Comparison of ENCODE assay signal across 8 cellular contexts in genomic region chr3:148990211-148990610, GRCh38. TPM values are rescaled to one million over a fixed set of nuclear protein-coding genes. Genes with fewer than 3 reads are reported as not detected.
A peak's percentile ranks its signal among the peaks of the same experiment; 100 is the strongest.
DNase-seq lines count a peak whose midpoint lies in the region; ATAC-seq and TF ChIP-seq lines count a peak whose summit lies in the region.

No MANE protein-coding gene starts in this region.

- peak overlapping the region; percentile 33 for H3K27ac Mint-ChIP-seq in activated naive CD4-positive, alpha-beta T cell treated with anti-CD3 and anti-CD28 coated beads for 36 hours

- H3K36me3 Mint-ChIP-seq in activated naive CD4-positive, alpha-beta T cell treated with anti-CD3 and anti-CD28 coated beads for 36 hours (ENCODE audit: low read depth) = peaks cover 1% of the 10 kb centered on the region

- H3K4me1 ChIP-seq in ascending aorta = peaks cover 5 to 13% of the 10 kb centered on the region in 2 donors
- H3K4me1 ChIP-seq in transverse colon = peaks cover 0 to 25% (median 13%) of the 10 kb centered on the region in 4 donors

- H3K27me3 ChIP-seq in ascending aorta = no peaks in the 10 kb centered on the region
- H3K27me3 ChIP-seq in transverse colon = no peaks in the 10 kb centered on the region
- H3K27me3 ChIP-seq in MG63 = no peaks in the 10 kb centered on the region

- no peak overlapping the region for H3K4me3 Mint-ChIP-seq in activated naive CD4-positive, alpha-beta T cell treated with anti-CD3 and anti-CD28 coated beads for 36 hours

- TF ChIP-seq POLR2A in transverse colon (IDR thresholded peaks at IDR 0.05) = no peak

- H3K9me3 Mint-ChIP-seq in activated naive CD4-positive, alpha-beta T cell treated with anti-CD3 and anti-CD28 coated beads for 36 hours = no peaks in the 10 kb centered on the region

- WGBS in transverse colon (ENCODE audit: low coverage in 1 of 2), 2 donors = 22 to 33% methylated on average over 3 to 4 of the region's 4 CpGs

- peak; percentile 41 for ATAC-seq in HG03354 (IDR thresholded peaks at IDR 0.05; ENCODE audit: poor library complexity, severe bottlenecking, unreplicated experiment)

- H3K9me3 ChIP-seq in ascending aorta = no peaks in the 10 kb centered on the region
- H3K9me3 ChIP-seq in transverse colon = no peaks in the 10 kb centered on the region
- no peaks in the 10 kb centered on the region for H3K9me3 ChIP-seq in MG63

- DNase-seq in activated naive CD4-positive, alpha-beta T cell treated with anti-CD3 and anti-CD28 coated beads for 36 hours = no peak
- no peak for DNase-seq in activated naive CD4-positive, alpha-beta T cell treated with Interleukin-2 at 50 U/mL for 16 hours
- DNase-seq in ascending aorta (ENCODE audit: low spot score in 2 of 2) (no peak), transverse colon (no peak), HPDE6-E6E7 (ENCODE audit: extremely low spot score) (no peak), MG63 (no peak), HUDEP-2 (lab: John Stamatoyannopoulos, UW; ENCODE audit: unreplicated experiment in 76 of 76) (no peak)

- H3K4me3 ChIP-seq in ascending aorta (no peak overlapping the region), transverse colon (no peak overlapping the region), MG63 (no peak overlapping the region)

- intact Hi-C loops in activated naive CD4-positive, alpha-beta T cell treated with anti-CD3 and anti-CD28 coated beads for 36 hours (cut with micrococcal nuclease) = loop anchor here (2.0 to 10.0 kb wide), 4 partner anchors 33 to 825 kb away; partner anchors contain the start of genes COMMD2 and RNF13
- intact Hi-C loops in ascending aorta (cut with DNase I) = loop anchor here (2.0 kb wide), 1 partner anchor 33 kb away; no protein-coding TSS in a partner anchor
- intact Hi-C loops in transverse colon (cut with DNase I; ENCODE audit: low total_unique reads) = no loop called here

- TF ChIP-seq CTCF in ascending aorta (IDR thresholded peaks at IDR 0.05) = no peak
- no peak for TF ChIP-seq CTCF in transverse colon (IDR thresholded peaks at IDR 0.05)

- peak overlapping the region; percentile 91 to 100 for H3K27ac ChIP-seq in ascending aorta
- peak overlapping the region in 3 of 4 donors; percentile 96 to 98 (median 98) for H3K27ac ChIP-seq in transverse colon

- in situ Hi-C loops in transverse colon (cut with MboI; ENCODE audit: low pct_ligation_motif_present in 1 of 4, low pct_unique_long_range_greater_than_20kb in 1 of 4, low sequenced_read_pairs in 3 of 4) = no loop called here

- H3K27me3 Mint-ChIP-seq in activated naive CD4-positive, alpha-beta T cell treated with anti-CD3 and anti-CD28 coated beads for 36 hours (ENCODE audit: low read depth) = no peaks in the 10 kb centered on the region

- TF ChIP-seq EP300 in transverse colon (IDR thresholded peaks at IDR 0.05; ENCODE audit: low read depth) = no peak

- CTCF ChIA-PET in activated naive CD4-positive, alpha-beta T cell treated with anti-CD3 and anti-CD28 coated beads for 36 hours (lab: Charles Lee) = interaction anchor here (0.7 to 1.5 kb wide), 4 partner anchors 18 to 292 kb away, joined by 3 read pairs; no protein-coding TSS in a partner anchor

- H3K36me3 ChIP-seq in ascending aorta (peaks cover 10 to 12% of the 10 kb centered on the region in 2 donors), transverse colon (peaks cover 0 to 6% (median under 1%) of the 10 kb centered on the region in 4 donors), MG63 (peaks cover 13% of the 10 kb centered on the region)

- H3K4me1 Mint-ChIP-seq in activated naive CD4-positive, alpha-beta T cell treated with anti-CD3 and anti-CD28 coated beads for 36 hours (ENCODE audit: low read depth) = peaks cover 19% of the 10 kb centered on the region

RNA-seq across cellular contexts. Expression of gene GYG1, which starts 1.1 kb away (rescaled TPM):
- 10 to 100 TPM; 13.5 to 13.9 TPM for total RNA-seq in activated naive CD4-positive, alpha-beta T cell treated with anti-CD3 and anti-CD28 coated beads for 36 hours
- total RNA-seq in ascending aorta (23.9 TPM), transverse colon (10 to 100 TPM; 19.8 to 89.8 (median 35.3) TPM)
- 76.3 and 96.1 TPM in 2 replicates for total RNA-seq in MG63 (2014; rRNA removed; shearing (Covaris generic); ENCODE audit: low replicate concordance)
